8 cellular contexts compared by ENCODE assay signal in the genomic region with DNA sequence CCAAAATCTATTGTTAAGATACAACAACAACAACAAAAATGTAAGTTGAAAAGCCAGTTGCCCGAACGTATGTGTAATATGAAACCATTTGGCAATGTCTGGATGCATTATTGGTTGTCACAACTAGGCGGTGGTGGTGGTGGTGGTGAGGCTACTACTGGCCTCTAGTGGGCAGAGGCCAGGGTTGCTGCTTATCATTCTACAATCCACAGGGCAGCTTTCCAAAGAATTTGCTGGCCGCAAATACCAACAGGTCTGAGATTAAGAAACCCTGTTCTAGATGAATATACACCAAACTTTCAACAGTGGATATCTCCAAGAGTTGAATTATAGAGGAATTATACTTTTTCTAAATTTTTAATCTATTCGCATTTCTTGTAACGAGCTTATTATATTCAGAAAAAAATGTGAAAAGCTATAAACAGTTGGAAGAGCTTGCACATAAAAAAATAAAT. TPM values are rescaled to one million over a fixed set of nuclear protein-coding genes. Genes with fewer than 3 reads are reported as not detected.
DNase-seq lines count a peak whose midpoint lies in the region; ATAC-seq and TF ChIP-seq lines count a peak whose summit lies in the region.

No MANE protein-coding gene starts in this region.

- H3K4me1 ChIP-seq in body of pancreas, result peaks cover 27% of the 10 kb centered on the region

- H3K27ac ChIP-seq in body of pancreas, result peak overlapping the region in 3 of 4 donors; percentile 63 to 83 (median 72)

- no peaks in the 10 kb centered on the region for H3K9me3 ChIP-seq in body of pancreas

- H3K27me3 ChIP-seq in body of pancreas, result no peaks in the 10 kb centered on the region

- peak overlapping the region; percentile 31 for H3K4me3 Mint-ChIP-seq in activated naive CD4-positive, alpha-beta T cell treated with anti-CD3 and anti-CD28 coated beads, Interleukin-2, amount 50 U/mL, for 24 hours
- H3K4me3 Mint-ChIP-seq in activated naive CD4-positive, alpha-beta T cell treated with anti-CD3 and anti-CD28 coated beads for 36 hours, result no peak overlapping the region
- peak overlapping the region; percentile 71 to 72 for H3K4me3 Mint-ChIP-seq in stimulated activated naive CD8-positive, alpha-beta T cell treated with anti-CD3 and anti-CD28 coated beads, Interleukin-15, amount 100 ng/mL, for 72 hours

- WGBS in body of pancreas, 2 donors, result 26 to 38% methylated on average over 5 to 6 of the region's 6 CpGs

- peaks cover 15% of the 10 kb centered on the region for H3K27me3 Mint-ChIP-seq in activated naive CD4-positive, alpha-beta T cell treated with anti-CD3 and anti-CD28 coated beads, Interleukin-2, amount 50 U/mL, for 24 hours
- peaks cover 6% of the 10 kb centered on the region for H3K27me3 Mint-ChIP-seq in activated naive CD4-positive, alpha-beta T cell treated with anti-CD3 and anti-CD28 coated beads for 36 hours (ENCODE audit: low read depth)
- peaks cover 27% of the 10 kb centered on the region for H3K27me3 Mint-ChIP-seq in stimulated activated naive CD8-positive, alpha-beta T cell treated with anti-CD3 and anti-CD28 coated beads, Interleukin-15, amount 100 ng/mL, for 72 hours

- peaks cover 11% of the 10 kb centered on the region for H3K4me1 Mint-ChIP-seq in activated naive CD4-positive, alpha-beta T cell treated with anti-CD3 and anti-CD28 coated beads, Interleukin-2, amount 50 U/mL, for 24 hours
- peaks cover 5% of the 10 kb centered on the region for H3K4me1 Mint-ChIP-seq in activated naive CD4-positive, alpha-beta T cell treated with anti-CD3 and anti-CD28 coated beads for 36 hours (ENCODE audit: low read depth)
- peaks cover 6% of the 10 kb centered on the region for H3K4me1 Mint-ChIP-seq in stimulated activated naive CD8-positive, alpha-beta T cell treated with anti-CD3 and anti-CD28 coated beads, Interleukin-15, amount 100 ng/mL, for 72 hours

- no peak overlapping the region for H3K27ac Mint-ChIP-seq in activated naive CD4-positive, alpha-beta T cell treated with anti-CD3 and anti-CD28 coated beads, Interleukin-2, amount 50 U/mL, for 24 hours
- H3K27ac Mint-ChIP-seq in activated naive CD4-positive, alpha-beta T cell treated with anti-CD3 and anti-CD28 coated beads for 36 hours, result no peak overlapping the region
- no peak overlapping the region for H3K27ac Mint-ChIP-seq in stimulated activated naive CD8-positive, alpha-beta T cell treated with anti-CD3 and anti-CD28 coated beads, Interleukin-15, amount 100 ng/mL, for 72 hours

- H3K4me3 ChIP-seq in body of pancreas, result no peak overlapping the region

- TF ChIP-seq POLR2A in body of pancreas (IDR thresholded peaks at IDR 0.05), result no peak

- no peak for DNase-seq in activated naive CD4-positive, alpha-beta T cell treated with anti-CD3 and anti-CD28 coated beads for 36 hours
- peak; percentile 59 for DNase-seq in NCI-H2029 (lab: John Stamatoyannopoulos, UW)
- DNase-seq in body of pancreas, result peak; percentile 31 to 81 (median 50)
- DNase-seq in left colon, result peak; percentile 44 to 46
- DNase-seq in stimulated activated naive CD8-positive, alpha-beta T cell treated with anti-CD3 and anti-CD28 coated beads, Interleukin-15, amount 100 ng/mL, for 72 hours, result peak; percentile 52 to 71

- peak in 1 of 7 experiments; percentile 90 for TF ChIP-seq CTCF in body of pancreas (IDR thresholded peaks at IDR 0.05)

- ATAC-seq in body of pancreas (peak; percentile 36), left colon (peak; percentile 91), HG02981 (IDR thresholded peaks at IDR 0.05; ENCODE audit: unreplicated experiment) (no peak), GM21576 (IDR thresholded peaks at IDR 0.05; ENCODE audit: unreplicated experiment) (no peak)
- peak; percentile 95 for ATAC-seq in stimulated activated naive CD8-positive, alpha-beta T cell treated with anti-CD3 and anti-CD28 coated beads, Interleukin-15, amount 100 ng/mL, for 72 hours

- H3K9me3 Mint-ChIP-seq in activated naive CD4-positive, alpha-beta T cell treated with anti-CD3 and anti-CD28 coated beads, Interleukin-2, amount 50 U/mL, for 24 hours, result no peaks in the 10 kb centered on the region
- no peaks in the 10 kb centered on the region for H3K9me3 Mint-ChIP-seq in activated naive CD4-positive, alpha-beta T cell treated with anti-CD3 and anti-CD28 coated beads for 36 hours
- H3K9me3 Mint-ChIP-seq in stimulated activated naive CD8-positive, alpha-beta T cell treated with anti-CD3 and anti-CD28 coated beads, Interleukin-15, amount 100 ng/mL, for 72 hours, result no peaks in the 10 kb centered on the region

- H3K36me3 ChIP-seq in body of pancreas (replicated peaks in 1 of 2; ENCODE audit: insufficient read depth in 1 of 2, low read depth in 2 of 2), result no peaks in the 10 kb centered on the region

- H3K36me3 Mint-ChIP-seq in activated naive CD4-positive, alpha-beta T cell treated with anti-CD3 and anti-CD28 coated beads, Interleukin-2, amount 50 U/mL, for 24 hours, result no peaks in the 10 kb centered on the region
- no peaks in the 10 kb centered on the region for H3K36me3 Mint-ChIP-seq in activated naive CD4-positive, alpha-beta T cell treated with anti-CD3 and anti-CD28 coated beads for 36 hours (ENCODE audit: low read depth)

- intact Hi-C loops in activated naive CD4-positive, alpha-beta T cell treated with anti-CD3 and anti-CD28 coated beads for 36 hours (cut with micrococcal nuclease), result loop anchor here (1.0 to 10.0 kb wide), 4 partner anchors 62 to 388 kb away; no protein-coding TSS in a partner anchor
- intact Hi-C loops in body of pancreas (cut with DNase I) (no loop called here), left colon (cut with DNase I, micrococcal nuclease) (loop anchor here in 1 of 2 donors (2.0 kb wide), 1 partner anchor 62 kb away; no protein-coding TSS in a partner anchor)

- CTCF ChIA-PET in activated naive CD4-positive, alpha-beta T cell treated with anti-CD3 and anti-CD28 coated beads for 36 hours (lab: Charles Lee), result interaction anchor here (0.7 to 10.2 kb wide), 16 partner anchors 8 to 389 kb away, joined by 3 to 197 read pairs (median 6); partner anchors contain the start of gene ZNF697

RNA-seq across cellular contexts. Expression of gene ZNF697, which starts 26.8 kb away (rescaled TPM):
- total RNA-seq in activated naive CD4-positive, alpha-beta T cell treated with anti-CD3 and anti-CD28 coated beads for 36 hours, result under 1 TPM; 0.41 to 0.59 TPM
- total RNA-seq in body of pancreas (1 to 10 TPM; 4.9 to 8.6 TPM), left colon (1 to 10 TPM; 2.0 to 3.1 TPM)

RNA-seq across cellular contexts. Expression of gene PHGDH, which starts 36.9 kb away (rescaled TPM):
- 100 to 1,000 TPM; 422 to 439 TPM for total RNA-seq in activated naive CD4-positive, alpha-beta T cell treated with anti-CD3 and anti-CD28 coated beads for 36 hours
- total RNA-seq in body of pancreas (100 to 1,000 TPM in 1 of 2 donors, 10 to 100 TPM in 1; 75.5 to 101 TPM), left colon (1 to 10 TPM; 4.6 to 8.6 TPM)

Comparison
In these comparisons a context has a peak if more than half of its experiments do, and no peak if none do; other contexts are left out.
1. ATAC-seq: peak in body of pancreas (single experiment), left colon (single experiment) and stimulated activated naive CD8-positive, alpha-beta T cell treated with anti-CD3 and anti-CD28 coated beads, Interleukin-15, amount 100 ng/mL, for 72 hours (single experiment); none in HG02981 (single experiment) and GM21576 (single experiment).
2. RNA of gene PHGDH, which starts 36.9 kb away (total RNA-seq): 422 to 439 TPM in activated naive CD4-positive, alpha-beta T cell treated with anti-CD3 and anti-CD28 coated beads for 36 hours and 75.5 to 101 TPM in body of pancreas; 4.6 to 8.6 TPM in left colon; every median in the first group is over 4 times any median in the second.